In the genomic region with DNA sequence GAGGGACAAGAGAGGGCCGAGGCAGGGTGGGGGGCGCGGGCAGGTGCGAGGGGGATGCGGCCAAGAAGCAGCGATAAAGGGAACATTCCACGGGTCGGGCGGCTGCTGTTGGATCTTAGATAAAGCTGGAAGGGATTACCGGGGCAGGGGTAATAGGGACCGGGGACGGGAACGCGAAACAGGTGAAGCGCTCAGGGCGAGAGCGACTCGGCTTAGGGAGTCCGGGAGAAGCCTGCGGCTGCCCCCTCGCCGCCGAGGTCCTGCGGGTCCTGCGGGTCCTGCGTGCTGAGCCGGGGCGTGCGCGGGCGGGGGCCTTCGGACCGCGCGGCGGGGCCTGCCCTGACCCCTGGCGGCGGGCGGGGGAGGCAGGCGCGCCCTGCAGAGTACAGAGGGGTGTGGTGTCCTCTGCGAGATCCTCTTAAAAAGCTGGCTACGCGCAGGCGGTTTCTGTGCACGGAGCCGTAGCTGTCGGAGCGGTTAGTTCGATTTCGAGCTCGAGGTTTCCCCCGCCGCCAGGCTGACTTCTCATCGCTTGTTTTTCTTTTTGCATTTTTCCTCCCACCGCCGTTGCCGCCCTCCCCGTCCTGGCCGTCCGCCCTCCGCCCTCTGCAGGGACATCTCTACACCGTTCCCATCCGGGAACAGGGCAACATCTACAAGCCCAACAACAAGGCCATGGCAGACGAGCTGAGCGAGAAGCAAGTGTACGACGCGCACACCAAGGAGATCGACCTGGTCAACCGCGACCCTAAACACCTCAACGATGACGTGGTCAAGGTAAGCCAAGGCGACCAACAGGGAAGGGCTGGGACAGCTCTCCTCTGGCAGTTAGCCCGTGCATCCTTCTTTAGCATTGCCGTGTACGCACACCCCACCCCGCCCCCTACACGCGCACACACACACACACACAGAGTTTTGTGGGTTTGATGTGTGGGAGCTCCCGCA, we compare ENCODE assay signal across 1 cellular context.
TF ChIP-seq lines count a peak whose summit lies in the region.

No MANE protein-coding gene starts in this region.

TF ChIP-seq in K562, 482 proteins besides CTCF, POLR2A, EP300 and RAD21 (continued from another document and continues in another):
- TF ChIP-seq, protein P1, sequence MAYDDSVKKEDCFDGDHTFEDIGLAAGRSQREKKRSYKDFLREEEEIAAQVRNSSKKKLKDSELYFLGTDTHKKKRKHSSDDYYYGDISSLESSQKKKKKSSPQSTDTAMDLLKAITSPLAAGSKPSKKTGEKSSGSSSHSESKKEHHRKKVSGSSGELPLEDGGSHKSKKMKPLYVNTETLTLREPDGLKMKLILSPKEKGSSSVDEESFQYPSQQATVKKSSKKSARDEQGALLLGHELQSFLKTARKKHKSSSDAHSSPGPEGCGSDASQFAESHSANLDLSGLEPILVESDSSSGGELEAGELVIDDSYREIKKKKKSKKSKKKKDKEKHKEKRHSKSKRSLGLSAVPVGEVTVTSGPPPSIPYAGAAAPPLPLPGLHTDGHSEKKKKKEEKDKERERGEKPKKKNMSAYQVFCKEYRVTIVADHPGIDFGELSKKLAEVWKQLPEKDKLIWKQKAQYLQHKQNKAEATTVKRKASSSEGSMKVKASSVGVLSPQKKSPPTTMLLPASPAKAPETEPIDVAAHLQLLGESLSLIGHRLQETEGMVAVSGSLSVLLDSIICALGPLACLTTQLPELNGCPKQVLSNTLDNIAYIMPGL (CRISPR knock-in tag; IDR thresholded peaks at IDR 0.05) = peak; percentile 43; the same call in 1 of the 2 replicates
- TF ChIP-seq, protein P2, sequence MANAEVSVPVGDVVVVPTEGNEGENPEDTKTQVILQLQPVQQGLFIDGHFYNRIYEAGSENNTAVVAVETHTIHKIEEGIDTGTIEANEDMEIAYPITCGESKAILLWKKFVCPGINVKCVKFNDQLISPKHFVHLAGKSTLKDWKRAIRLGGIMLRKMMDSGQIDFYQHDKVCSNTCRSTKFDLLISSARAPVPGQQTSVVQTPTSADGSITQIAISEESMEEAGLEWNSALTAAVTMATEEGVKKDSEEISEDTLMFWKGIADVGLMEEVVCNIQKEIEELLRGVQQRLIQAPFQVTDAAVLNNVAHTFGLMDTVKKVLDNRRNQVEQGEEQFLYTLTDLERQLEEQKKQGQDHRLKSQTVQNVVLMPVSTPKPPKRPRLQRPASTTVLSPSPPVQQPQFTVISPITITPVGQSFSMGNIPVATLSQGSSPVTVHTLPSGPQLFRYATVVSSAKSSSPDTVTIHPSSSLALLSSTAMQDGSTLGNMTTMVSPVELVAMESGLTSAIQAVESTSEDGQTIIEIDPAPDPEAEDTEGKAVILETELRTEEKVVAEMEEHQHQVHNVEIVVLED (CRISPR knock-in tag; IDR thresholded peaks at IDR 0.05) = peak; percentile 63; the same call in 1 of the 2 replicates
- TF ChIP-seq, protein P3, sequence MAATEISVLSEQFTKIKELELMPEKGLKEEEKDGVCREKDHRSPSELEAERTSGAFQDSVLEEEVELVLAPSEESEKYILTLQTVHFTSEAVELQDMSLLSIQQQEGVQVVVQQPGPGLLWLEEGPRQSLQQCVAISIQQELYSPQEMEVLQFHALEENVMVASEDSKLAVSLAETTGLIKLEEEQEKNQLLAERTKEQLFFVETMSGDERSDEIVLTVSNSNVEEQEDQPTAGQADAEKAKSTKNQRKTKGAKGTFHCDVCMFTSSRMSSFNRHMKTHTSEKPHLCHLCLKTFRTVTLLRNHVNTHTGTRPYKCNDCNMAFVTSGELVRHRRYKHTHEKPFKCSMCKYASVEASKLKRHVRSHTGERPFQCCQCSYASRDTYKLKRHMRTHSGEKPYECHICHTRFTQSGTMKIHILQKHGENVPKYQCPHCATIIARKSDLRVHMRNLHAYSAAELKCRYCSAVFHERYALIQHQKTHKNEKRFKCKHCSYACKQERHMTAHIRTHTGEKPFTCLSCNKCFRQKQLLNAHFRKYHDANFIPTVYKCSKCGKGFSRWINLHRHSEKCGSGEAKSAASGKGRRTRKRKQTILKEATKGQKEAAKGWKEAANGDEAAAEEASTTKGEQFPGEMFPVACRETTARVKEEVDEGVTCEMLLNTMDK (IDR thresholded peaks at IDR 0.05; ENCODE audit: borderline replicate concordance, insufficient read depth, low read depth, low read length, poor library complexity, severe bottlenecking) = peak; percentile 96
- TF ChIP-seq IRF2 (CRISPR knock-in tag; IDR thresholded peaks at IDR 0.05) = no peak
- TF ChIP-seq TEAD1 (CRISPR knock-in tag; IDR thresholded peaks at IDR 0.05) = peak in 1 of 2 experiments; percentile 83; a peak in 2 of 4 replicates
- no peak for TF ChIP-seq RBM39 (optimal IDR thresholded peaks at IDR 0.05; ENCODE audit: low read depth, low read length)
- peak; percentile 75 for TF ChIP-seq FIP1L1 (IDR thresholded peaks at IDR 0.05; ENCODE audit: low read depth, low read length, poor library complexity, severe bottlenecking)
- no peak for TF ChIP-seq GATA2 (CRISPR knock-in tag; IDR thresholded peaks at IDR 0.05)
- TF ChIP-seq ESRRA (IDR thresholded peaks at IDR 0.05; ENCODE audit: borderline replicate concordance, low read depth) = peak; percentile 69
- TF ChIP-seq SMARCA5 (IDR thresholded peaks at IDR 0.05) = no peak
- no peak for TF ChIP-seq U2AF1 (optimal IDR thresholded peaks at IDR 0.05; ENCODE audit: low read depth, low read length)
- TF ChIP-seq, protein P4, sequence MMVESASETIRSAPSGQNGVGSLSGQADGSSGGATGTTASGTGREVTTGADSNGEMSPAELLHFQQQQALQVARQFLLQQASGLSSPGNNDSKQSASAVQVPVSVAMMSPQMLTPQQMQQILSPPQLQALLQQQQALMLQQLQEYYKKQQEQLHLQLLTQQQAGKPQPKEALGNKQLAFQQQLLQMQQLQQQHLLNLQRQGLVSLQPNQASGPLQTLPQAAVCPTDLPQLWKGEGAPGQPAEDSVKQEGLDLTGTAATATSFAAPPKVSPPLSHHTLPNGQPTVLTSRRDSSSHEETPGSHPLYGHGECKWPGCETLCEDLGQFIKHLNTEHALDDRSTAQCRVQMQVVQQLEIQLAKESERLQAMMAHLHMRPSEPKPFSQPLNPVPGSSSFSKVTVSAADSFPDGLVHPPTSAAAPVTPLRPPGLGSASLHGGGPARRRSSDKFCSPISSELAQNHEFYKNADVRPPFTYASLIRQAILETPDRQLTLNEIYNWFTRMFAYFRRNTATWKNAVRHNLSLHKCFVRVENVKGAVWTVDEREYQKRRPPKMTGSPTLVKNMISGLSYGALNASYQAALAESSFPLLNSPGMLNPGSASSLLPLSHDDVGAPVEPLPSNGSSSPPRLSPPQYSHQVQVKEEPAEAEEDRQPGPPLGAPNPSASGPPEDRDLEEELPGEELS (CRISPR knock-in tag; IDR thresholded peaks at IDR 0.05; ENCODE audit: borderline replicate concordance) = no peak
- peak; percentile 61 for TF ChIP-seq CC2D1A (IDR thresholded peaks at IDR 0.05)
- no peak for TF ChIP-seq CSDE1 (IDR thresholded peaks at IDR 0.05)
- TF ChIP-seq, protein P5, sequence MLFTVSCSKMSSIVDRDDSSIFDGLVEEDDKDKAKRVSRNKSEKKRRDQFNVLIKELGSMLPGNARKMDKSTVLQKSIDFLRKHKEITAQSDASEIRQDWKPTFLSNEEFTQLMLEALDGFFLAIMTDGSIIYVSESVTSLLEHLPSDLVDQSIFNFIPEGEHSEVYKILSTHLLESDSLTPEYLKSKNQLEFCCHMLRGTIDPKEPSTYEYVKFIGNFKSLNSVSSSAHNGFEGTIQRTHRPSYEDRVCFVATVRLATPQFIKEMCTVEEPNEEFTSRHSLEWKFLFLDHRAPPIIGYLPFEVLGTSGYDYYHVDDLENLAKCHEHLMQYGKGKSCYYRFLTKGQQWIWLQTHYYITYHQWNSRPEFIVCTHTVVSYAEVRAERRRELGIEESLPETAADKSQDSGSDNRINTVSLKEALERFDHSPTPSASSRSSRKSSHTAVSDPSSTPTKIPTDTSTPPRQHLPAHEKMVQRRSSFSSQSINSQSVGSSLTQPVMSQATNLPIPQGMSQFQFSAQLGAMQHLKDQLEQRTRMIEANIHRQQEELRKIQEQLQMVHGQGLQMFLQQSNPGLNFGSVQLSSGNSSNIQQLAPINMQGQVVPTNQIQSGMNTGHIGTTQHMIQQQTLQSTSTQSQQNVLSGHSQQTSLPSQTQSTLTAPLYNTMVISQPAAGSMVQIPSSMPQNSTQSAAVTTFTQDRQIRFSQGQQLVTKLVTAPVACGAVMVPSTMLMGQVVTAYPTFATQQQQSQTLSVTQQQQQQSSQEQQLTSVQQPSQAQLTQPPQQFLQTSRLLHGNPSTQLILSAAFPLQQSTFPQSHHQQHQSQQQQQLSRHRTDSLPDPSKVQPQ (CRISPR knock-in tag; IDR thresholded peaks at IDR 0.05; ENCODE audit: borderline replicate concordance) = no peak
- TF ChIP-seq E2F3 (CRISPR knock-in tag; IDR thresholded peaks at IDR 0.05) = 0 out of 2 replicates have a peak, but pooled peaks have one; percentile 63
- TF ChIP-seq, protein P6, sequence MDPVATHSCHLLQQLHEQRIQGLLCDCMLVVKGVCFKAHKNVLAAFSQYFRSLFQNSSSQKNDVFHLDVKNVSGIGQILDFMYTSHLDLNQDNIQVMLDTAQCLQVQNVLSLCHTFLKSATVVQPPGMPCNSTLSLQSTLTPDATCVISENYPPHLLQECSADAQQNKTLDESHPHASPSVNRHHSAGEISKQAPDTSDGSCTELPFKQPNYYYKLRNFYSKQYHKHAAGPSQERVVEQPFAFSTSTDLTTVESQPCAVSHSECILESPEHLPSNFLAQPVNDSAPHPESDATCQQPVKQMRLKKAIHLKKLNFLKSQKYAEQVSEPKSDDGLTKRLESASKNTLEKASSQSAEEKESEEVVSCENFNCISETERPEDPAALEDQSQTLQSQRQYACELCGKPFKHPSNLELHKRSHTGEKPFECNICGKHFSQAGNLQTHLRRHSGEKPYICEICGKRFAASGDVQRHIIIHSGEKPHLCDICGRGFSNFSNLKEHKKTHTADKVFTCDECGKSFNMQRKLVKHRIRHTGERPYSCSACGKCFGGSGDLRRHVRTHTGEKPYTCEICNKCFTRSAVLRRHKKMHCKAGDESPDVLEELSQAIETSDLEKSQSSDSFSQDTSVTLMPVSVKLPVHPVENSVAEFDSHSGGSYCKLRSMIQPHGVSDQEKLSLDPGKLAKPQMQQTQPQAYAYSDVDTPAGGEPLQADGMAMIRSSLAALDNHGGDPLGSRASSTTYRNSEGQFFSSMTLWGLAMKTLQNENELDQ (CRISPR knock-in tag; IDR thresholded peaks at IDR 0.05; ENCODE audit: borderline replicate concordance) = 0 out of 2 replicates have a peak, but pooled peaks have one; percentile 29
- no peak for TF ChIP-seq POLR2B (IDR thresholded peaks at IDR 0.05; ENCODE audit: low read depth, partially characterized antibody)
- TF ChIP-seq FOXK1 (CRISPR knock-in tag; IDR thresholded peaks at IDR 0.05; ENCODE audit: borderline replicate concordance) = no peak
- no peak for TF ChIP-seq ZC3H11A (IDR thresholded peaks at IDR 0.05; ENCODE audit: low read depth, low read length)
- TF ChIP-seq, protein P7, sequence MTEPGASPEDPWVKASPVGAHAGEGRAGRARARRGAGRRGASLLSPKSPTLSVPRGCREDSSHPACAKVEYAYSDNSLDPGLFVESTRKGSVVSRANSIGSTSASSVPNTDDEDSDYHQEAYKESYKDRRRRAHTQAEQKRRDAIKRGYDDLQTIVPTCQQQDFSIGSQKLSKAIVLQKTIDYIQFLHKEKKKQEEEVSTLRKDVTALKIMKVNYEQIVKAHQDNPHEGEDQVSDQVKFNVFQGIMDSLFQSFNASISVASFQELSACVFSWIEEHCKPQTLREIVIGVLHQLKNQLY (CRISPR knock-in tag; conservative IDR thresholded peaks at IDR 0.05) = no peak
